Comparison of ENCODE assay signal across 2 cellular contexts in genomic region chr4:183617075-183617474, GRCh38.
TF ChIP-seq lines count a peak whose summit lies in the region.

No MANE protein-coding gene starts in this region.

TF ChIP-seq in HEK293, 187 proteins besides CTCF, POLR2A, EP300 and RAD21:
- TF ChIP-seq ZNF10 (tag by site-specific recombination; IDR thresholded peaks at IDR 0.05) = no peak
- TF ChIP-seq ZNF311 (tag by site-specific recombination; IDR thresholded peaks at IDR 0.05; ENCODE audit: borderline replicate concordance) = no peak
- TF ChIP-seq ZNF366 (tag by site-specific recombination; conservative IDR thresholded peaks at IDR 0.05) = peak; percentile 88

TF ChIP-seq in K562, 482 proteins besides CTCF, POLR2A, EP300 and RAD21:
- TF ChIP-seq GTF2E2 (tag; IDR thresholded peaks at IDR 0.05) = no peak
- TF ChIP-seq ZNF354B (CRISPR knock-in tag; IDR thresholded peaks at IDR 0.05) = no peak
- no peak for TF ChIP-seq ZNF766 (CRISPR knock-in tag; conservative IDR thresholded peaks at IDR 0.05)
- TF ChIP-seq HNRNPK (IDR thresholded peaks at IDR 0.05; ENCODE audit: low read depth, low read length, poor library complexity, severe bottlenecking) = no peak
- TF ChIP-seq ZNF134 (CRISPR knock-in tag; conservative IDR thresholded peaks at IDR 0.05) = no peak
- no peak for TF ChIP-seq ZC3H8 (IDR thresholded peaks at IDR 0.05)
- no peak for TF ChIP-seq GABPA (tag; conservative IDR thresholded peaks at IDR 0.05; ENCODE audit: low read depth)
- TF ChIP-seq TBL1XR1 (IDR thresholded peaks at IDR 0.05; ENCODE audit: low read length in 2 of 2) = no peak
- TF ChIP-seq DPF2 (IDR thresholded peaks at IDR 0.05) = 0 out of 2 replicates have a peak, but pooled peaks have one; percentile 20
- no peak for TF ChIP-seq PCBP1 (IDR thresholded peaks at IDR 0.05; ENCODE audit: low read depth, low read length, poor library complexity, severe bottlenecking)
- peak; percentile 94 for TF ChIP-seq ZNF512 (tag; IDR thresholded peaks at IDR 0.05)
- 0 out of 2 replicates have a peak, but pooled peaks have one; percentile 12 for TF ChIP-seq ZBTB26 (CRISPR knock-in tag; IDR thresholded peaks at IDR 0.05)
- no peak for TF ChIP-seq E2F5 (CRISPR knock-in tag; IDR thresholded peaks at IDR 0.05)
- TF ChIP-seq KLF16 (IDR thresholded peaks at IDR 0.05) = no peak
- 0 out of 2 replicates have a peak, but pooled peaks have one; percentile 21 for TF ChIP-seq THRB (CRISPR knock-in tag; conservative IDR thresholded peaks at IDR 0.05)
- no peak for TF ChIP-seq ELF4 (CRISPR knock-in tag; IDR thresholded peaks at IDR 0.05)
- no peak for TF ChIP-seq IFI16 (CRISPR knock-in tag; IDR thresholded peaks at IDR 0.05)
